ENCODE assay signal across 1 cellular context in genomic region chr7:92767427-92767826, GRCh38.
TF ChIP-seq lines count a peak whose summit lies in the region.

No MANE protein-coding gene starts in this region.

TF ChIP-seq in WTC11, 78 proteins besides CTCF, POLR2A, EP300 and RAD21 (continued from another document):
- TF ChIP-seq ZNF281 (CRISPR knock-in tag; IDR thresholded peaks at IDR 0.05) = no peak
